In genomic region chr11:109033627-109034340, GRCh38 we compare ENCODE assay signal across 14 cellular contexts.
A peak's percentile ranks its signal among the peaks of the same experiment; 100 is the strongest.
DNase-seq lines count a peak whose midpoint lies in the region; ATAC-seq, FAIRE-seq and TF ChIP-seq lines count a peak whose summit lies in the region.
"Had no signal": no experiment of that assay in that cellular context is flagged by ENCODE, and none has a peak within 500 bp of the region (broad histone marks: within the 10 kb centered on the region; RNA-seq: fewer than 3 reads in every experiment).

No MANE protein-coding gene starts in this region.

- no peaks in the 10 kb centered on the region for H3K9me3 ChIP-seq in keratinocyte (ENCODE audit: control insufficient read depth, low read depth, low read length)
- H3K9me3 ChIP-seq in CD8-positive, alpha-beta T cell (ENCODE audit: low read length) = no peaks in the 10 kb centered on the region

- no peaks in the 10 kb centered on the region for H3K4me1 Mint-ChIP-seq in CD8-positive, alpha-beta T cell (ENCODE audit: low read depth)
- no peaks in the 10 kb centered on the region for H3K4me1 Mint-ChIP-seq in activated CD8-positive, alpha-beta memory T cell treated with anti-CD3 and anti-CD28 coated beads, Interleukin-2, amount 10 ng/mL, durations not matched to agents 7 days and 5 days
- H3K4me1 Mint-ChIP-seq: memory B cell had no signal

- H3K27me3 ChIP-seq in keratinocyte (ENCODE audit: control insufficient read depth, extremely low read depth, insufficient read depth, low read length) = no peaks in the 10 kb centered on the region
- H3K27me3 ChIP-seq in CD8-positive, alpha-beta T cell (ENCODE audit: insufficient read depth, low read length) = no peaks in the 10 kb centered on the region

- no peaks in the 10 kb centered on the region for H3K9me3 Mint-ChIP-seq in CD8-positive, alpha-beta T cell
- no peaks in the 10 kb centered on the region for H3K9me3 Mint-ChIP-seq in activated CD8-positive, alpha-beta memory T cell treated with anti-CD3 and anti-CD28 coated beads, Interleukin-2, amount 10 ng/mL, durations not matched to agents 7 days and 5 days (ENCODE audit: low read depth)
- H3K9me3 Mint-ChIP-seq: memory B cell had no signal

- no peaks in the 10 kb centered on the region for H3K9me1 ChIP-seq in keratinocyte (ENCODE audit: control insufficient read depth, extremely low read depth, insufficient read depth, low read length)

- DNase-seq in AG08396 (ENCODE audit: low spot score) = peak; percentile 16
- peak; percentile 95 to 97 for DNase-seq in cardiac fibroblast (ENCODE audit: low read depth in 2 of 2)
- peak; percentile 64 for DNase-seq in keratinocyte (ENCODE audit: low read depth, low spot score)
- no peak for DNase-seq in CD8-positive, alpha-beta T cell
- DNase-seq in activated CD8-positive, alpha-beta memory T cell treated with anti-CD3 and anti-CD28 coated beads, Interleukin-2, amount 10 ng/mL, durations not matched to agents 7 days and 5 days = no peak
- DNase-seq: GDM1, NCI-H1436 treated with DMSO at 0.1 percent for 48 hours, NCI-H82 had no signal

- no peak overlapping the region for H3K4me3 Mint-ChIP-seq in CD8-positive, alpha-beta T cell
- H3K4me3 Mint-ChIP-seq in activated CD8-positive, alpha-beta memory T cell treated with anti-CD3 and anti-CD28 coated beads, Interleukin-2, amount 10 ng/mL, durations not matched to agents 7 days and 5 days = no peak overlapping the region
- H3K4me3 Mint-ChIP-seq: activated naive CD8-positive, alpha-beta T cell; memory B cell had no signal

- H4K20me1 ChIP-seq in keratinocyte (ENCODE audit: control insufficient read depth, extremely low read depth, insufficient read depth, low read length) = no peaks in the 10 kb centered on the region

- POLR2A ChIA-PET in CD8-positive, alpha-beta T cell (lab: Charles Lee) = no interaction called here

- H3K4me3 ChIP-seq in cardiac fibroblast (replicated peaks in 1 of 2; ENCODE audit: low read depth in 2 of 2, low read length in 2 of 2) (no peak overlapping the region), keratinocyte (ENCODE audit: control insufficient read depth in 2 of 3, extremely low read depth in 1 of 3, insufficient read depth in 2 of 3, low read depth in 1 of 3, low read length in 3 of 3) (no peak overlapping the region)
- H3K4me3 ChIP-seq in CD8-positive, alpha-beta T cell (ENCODE audit: low read depth, low read length) = no peak overlapping the region

- CTCF ChIA-PET in CD8-positive, alpha-beta T cell (lab: Charles Lee) = no interaction called here
- CTCF ChIA-PET in activated CD8-positive, alpha-beta memory T cell treated with anti-CD3 and anti-CD28 coated beads, Interleukin-2, amount 10 ng/mL, durations not matched to agents 7 days and 5 days (lab: Charles Lee) = no interaction called here

- no peak for TF ChIP-seq EP300 in Ishikawa (IDR thresholded peaks at IDR 0.05; ENCODE audit: borderline replicate concordance)

- no peak overlapping the region for H3K9ac ChIP-seq in keratinocyte (ENCODE audit: control insufficient read depth, extremely low read depth, insufficient read depth, low read length)

- no peaks in the 10 kb centered on the region for H3K36me3 Mint-ChIP-seq in CD8-positive, alpha-beta T cell
- H3K36me3 Mint-ChIP-seq in activated CD8-positive, alpha-beta memory T cell treated with anti-CD3 and anti-CD28 coated beads, Interleukin-2, amount 10 ng/mL, durations not matched to agents 7 days and 5 days = no peaks in the 10 kb centered on the region
- H3K36me3 Mint-ChIP-seq: activated naive CD8-positive, alpha-beta T cell; memory B cell had no signal

- TF ChIP-seq RAD21 in Ishikawa (IDR thresholded peaks at IDR 0.05; ENCODE audit: low read depth) = no peak

- FAIRE-seq in keratinocyte (lab: Jason Lieb, UNC) = peak; percentile 92
- FAIRE-seq: HepG2 had no signal

- H3K36me3 ChIP-seq in keratinocyte (ENCODE audit: control insufficient read depth in 2 of 2, extremely low read depth in 1 of 2, insufficient read depth in 2 of 2, low read length in 2 of 2) = no peaks in the 10 kb centered on the region
- no peaks in the 10 kb centered on the region for H3K36me3 ChIP-seq in CD8-positive, alpha-beta T cell (ENCODE audit: insufficient read depth, low read length)

- no peak for ATAC-seq in CD8-positive, alpha-beta T cell
- no peak for ATAC-seq in GM19328 (IDR thresholded peaks at IDR 0.05; ENCODE audit: unreplicated experiment)
- no peak for ATAC-seq in activated CD8-positive, alpha-beta memory T cell treated with anti-CD3 and anti-CD28 coated beads, Interleukin-2, amount 10 ng/mL, durations not matched to agents 7 days and 5 days
- no peak for ATAC-seq in GM18873 (IDR thresholded peaks at IDR 0.05; ENCODE audit: low FRiP score, unreplicated experiment)
- ATAC-seq: HepG2 had no signal

- peak overlapping the region; percentile 62 for H2AFZ ChIP-seq in keratinocyte (ENCODE audit: control insufficient read depth, low read length)

- peaks cover 8% of the 10 kb centered on the region for H3K27me3 Mint-ChIP-seq in CD8-positive, alpha-beta T cell (ENCODE audit: low read depth)
- H3K27me3 Mint-ChIP-seq in activated CD8-positive, alpha-beta memory T cell treated with anti-CD3 and anti-CD28 coated beads, Interleukin-2, amount 10 ng/mL, durations not matched to agents 7 days and 5 days = peaks cover 2% of the 10 kb centered on the region

- H3K27ac ChIP-seq in keratinocyte (ENCODE audit: control insufficient read depth, insufficient read depth, low read length) = peak overlapping the region; percentile 36
- no peak overlapping the region for H3K27ac ChIP-seq in CD8-positive, alpha-beta T cell (ENCODE audit: low read depth, low read length)

- no peaks in the 10 kb centered on the region for H3K79me2 ChIP-seq in keratinocyte (ENCODE audit: control insufficient read depth, insufficient read depth, low read length)

- dilution Hi-C loops in keratinocyte (cut with MboI; ENCODE audit: extremely low pct_ligation_motif_present, low sequenced_read_pairs) = no loop called here

- TF ChIP-seq CTCF in cardiac fibroblast (IDR thresholded peaks at IDR 0.05; ENCODE audit: low read depth, low read length) = no peak
- no peak for TF ChIP-seq CTCF in keratinocyte (optimal IDR thresholded peaks at IDR 0.05 in 1 of 3, IDR thresholded peaks at IDR 0.05 in 1 of 3, conservative IDR thresholded peaks at IDR 0.05 in 1 of 3; ENCODE audit: extremely low read depth in 1 of 3, insufficient read depth in 2 of 3, low read length in 3 of 3)
- no peak for TF ChIP-seq CTCF in CD8-positive, alpha-beta T cell (IDR thresholded peaks at IDR 0.05)

- H3K4me2 ChIP-seq in keratinocyte (ENCODE audit: control insufficient read depth, extremely low read depth, insufficient read depth, low read depth, low read length) = peak overlapping the region; percentile 22

- H3K27ac Mint-ChIP-seq in CD8-positive, alpha-beta T cell = no peak overlapping the region
- no peak overlapping the region for H3K27ac Mint-ChIP-seq in activated CD8-positive, alpha-beta memory T cell treated with anti-CD3 and anti-CD28 coated beads, Interleukin-2, amount 10 ng/mL, durations not matched to agents 7 days and 5 days
- H3K27ac Mint-ChIP-seq: activated naive CD8-positive, alpha-beta T cell; memory B cell had no signal

- H3K4me1 ChIP-seq in keratinocyte (ENCODE audit: control insufficient read depth, extremely low read depth, insufficient read depth, low read length) = peaks cover 25% of the 10 kb centered on the region
- no peaks in the 10 kb centered on the region for H3K4me1 ChIP-seq in CD8-positive, alpha-beta T cell (ENCODE audit: insufficient read depth, low read length)

- intact Hi-C loops in CD8-positive, alpha-beta T cell (cut with DNase I, micrococcal nuclease) = no loop called here

TF ChIP-seq in Ishikawa, 13 proteins besides CTCF, POLR2A, EP300 and RAD21:
- TF ChIP-seq TCF12 (IDR thresholded peaks at IDR 0.05; ENCODE audit: low read depth) (no peak), NFIC (IDR thresholded peaks at IDR 0.05) (peak; percentile 8; the same call in 1 of the 2 replicates), REST (IDR thresholded peaks at IDR 0.05; ENCODE audit: low read depth) (no peak), EGR1 (IDR thresholded peaks at IDR 0.05) (no peak)

Comparison
In these comparisons a context has a peak if more than half of its experiments do, and no peak if none do; other contexts are left out.
1. DNase-seq: peak in AG08396 (single experiment), cardiac fibroblast (2 of 2) and keratinocyte (single experiment); none in CD8-positive, alpha-beta T cell (0 of 7) and activated CD8-positive, alpha-beta memory T cell treated with anti-CD3 and anti-CD28 coated beads, Interleukin-2, amount 10 ng/mL, durations not matched to agents 7 days and 5 days (single experiment).